In the genomic region with DNA sequence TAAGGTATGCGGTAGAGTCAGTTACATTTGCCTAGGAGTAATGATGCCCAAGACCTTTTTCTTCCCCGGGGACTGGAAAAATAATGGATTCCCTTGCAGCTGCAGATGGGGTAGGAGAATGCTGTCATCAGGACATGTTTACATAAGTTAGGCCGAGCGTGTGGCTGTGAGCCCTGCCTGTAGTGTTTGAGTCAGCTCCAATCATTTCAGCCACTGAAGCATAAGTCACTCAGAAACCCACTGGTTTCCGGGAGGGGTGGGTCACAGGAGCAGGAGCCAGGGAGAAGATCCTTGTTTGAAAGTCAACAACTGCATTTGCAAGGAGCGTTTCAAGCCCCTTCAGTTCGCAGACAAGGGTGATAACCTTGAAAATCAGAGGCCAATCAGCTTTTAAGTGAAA, we compare ENCODE assay signal across 21 cellular contexts.
DNase-seq lines count a peak whose midpoint lies in the region; ATAC-seq and TF ChIP-seq lines count a peak whose summit lies in the region.
"Had no signal": no experiment of that assay in that cellular context is flagged by ENCODE, and none has a peak within 500 bp of the region (broad histone marks: within the 10 kb centered on the region; RNA-seq: fewer than 3 reads in every experiment).

No MANE protein-coding gene starts in this region.

- DNase-seq in NCI-H526 treated with DMSO at 0.1 percent for 48 hours (lab: John Stamatoyannopoulos, UW) = peak; percentile 99
- DNase-seq in NCI-H526 (lab: John Stamatoyannopoulos, UW) = no peak
- peak; percentile 34 for DNase-seq in SHP77 treated with DMSO at 0.1 percent for 48 hours (lab: John Stamatoyannopoulos, UW)
- peak; percentile 36 to 68 for DNase-seq in foreskin keratinocyte
- no peak for DNase-seq in smooth muscle cell (lab: John Stamatoyannopoulos, UW; ENCODE audit: unreplicated experiment)
- no peak for DNase-seq in NCI-H1930 (lab: John Stamatoyannopoulos, UW)
- DNase-seq in activated CD8-positive, alpha-beta memory T cell treated with anti-CD3 and anti-CD28 coated beads for 24 hours = no peak
- DNase-seq: activated CD4-positive, CD25-positive, alpha-beta regulatory T cell; activated CD8-positive, alpha-beta memory T cell treated with anti-CD3 and anti-CD28 coated beads, Interleukin-2, amount 10 ng/mL, durations not matched to agents 7 days and 5 days; activated effector memory CD4-positive, alpha-beta T cell treated with anti-CD3 and anti-CD28 coated beads, Interleukin-2, amount 50 U/mL, for 16 hours; CD4-positive, alpha-beta T cell; cortex of kidney; esophagus squamous epithelium; left ventricle myocardium inferior; naive B cell; NCI-H1436; NCI-H446 treated with DMSO at 0.1 percent for 48 hours; OCI-M1; stimulated activated CD4-positive, alpha-beta T cell treated with anti-CD3 and anti-CD28 coated beads, Interleukin-12 subunit alpha, Interleukin-12 subunit beta, amount 100 ng/mL, for 4 hours had no signal

- no peaks in the 10 kb centered on the region for H3K9me3 ChIP-seq in smooth muscle cell (replicated peaks; ENCODE audit: low read depth)
- H3K9me3 ChIP-seq: esophagus squamous epithelium had no signal

- H3K4me2 ChIP-seq in smooth muscle cell = no peak overlapping the region

- H3K27me3 ChIP-seq in foreskin keratinocyte = no peaks in the 10 kb centered on the region
- H3K27me3 ChIP-seq in smooth muscle cell (ENCODE audit: low read depth) = no peaks in the 10 kb centered on the region

- no peak overlapping the region for H3K9ac ChIP-seq in smooth muscle cell (ENCODE audit: low read depth)

- peak overlapping the region; percentile 59 for H2AFZ ChIP-seq in smooth muscle cell (ENCODE audit: low read depth)

- no peak overlapping the region for H3K27ac ChIP-seq in foreskin keratinocyte
- no peak overlapping the region for H3K27ac ChIP-seq in smooth muscle cell (ENCODE audit: low read depth)
- H3K27ac ChIP-seq: esophagus squamous epithelium, left ventricle myocardium inferior had no signal

- TF ChIP-seq CTCF in foreskin keratinocyte (conservative IDR thresholded peaks at IDR 0.05) (no peak), smooth muscle cell (IDR thresholded peaks at IDR 0.05; ENCODE audit: borderline replicate concordance, insufficient read depth, poor library complexity, severe bottlenecking) (no peak)

- no peaks in the 10 kb centered on the region for H3K79me2 ChIP-seq in smooth muscle cell (ENCODE audit: low read depth)

- no peaks in the 10 kb centered on the region for H3K36me3 ChIP-seq in smooth muscle cell (ENCODE audit: low read depth)
- H3K36me3 ChIP-seq: esophagus squamous epithelium, left ventricle myocardium inferior had no signal

- H3K4me1 ChIP-seq in foreskin keratinocyte (peaks cover 19% of the 10 kb centered on the region), smooth muscle cell (ENCODE audit: low read depth) (peaks cover 11% of the 10 kb centered on the region)
- H3K4me1 ChIP-seq: esophagus squamous epithelium, left ventricle myocardium inferior had no signal

- ATAC-seq in foreskin keratinocyte (peak; percentile 30), GM18909 (IDR thresholded peaks at IDR 0.05; ENCODE audit: poor library complexity, unreplicated experiment) (no peak)
- ATAC-seq: activated CD8-positive, alpha-beta memory T cell treated with anti-CD3 and anti-CD28 coated beads, Interleukin-2, amount 10 ng/mL, durations not matched to agents 7 days and 5 days; HCT116 had no signal

- 27% methylated on average over 7 of the region's 7 CpGs for WGBS in smooth muscle cell (ENCODE audit: low lambda C conversion rate)

- H3K4me3 ChIP-seq in smooth muscle cell = no peak overlapping the region
- H3K4me3 ChIP-seq: esophagus squamous epithelium, left ventricle myocardium inferior had no signal

- no peaks in the 10 kb centered on the region for H4K20me1 ChIP-seq in smooth muscle cell (ENCODE audit: low read depth)

- H3F3A ChIP-seq in smooth muscle cell (ENCODE audit: low read depth) = no peaks in the 10 kb centered on the region

Comparison
In these comparisons a context has a peak if more than half of its experiments do, and no peak if none do; other contexts are left out.
1. DNase-seq: peak in NCI-H526 treated with DMSO at 0.1 percent for 48 hours (single experiment), SHP77 treated with DMSO at 0.1 percent for 48 hours (single experiment) and foreskin keratinocyte (2 of 2); none in NCI-H526 (0 of 2), smooth muscle cell (single experiment), NCI-H1930 (0 of 2) and activated CD8-positive, alpha-beta memory T cell treated with anti-CD3 and anti-CD28 coated beads for 24 hours (single experiment).